ENCODE assay signal across 8 cellular contexts in the genomic region with DNA sequence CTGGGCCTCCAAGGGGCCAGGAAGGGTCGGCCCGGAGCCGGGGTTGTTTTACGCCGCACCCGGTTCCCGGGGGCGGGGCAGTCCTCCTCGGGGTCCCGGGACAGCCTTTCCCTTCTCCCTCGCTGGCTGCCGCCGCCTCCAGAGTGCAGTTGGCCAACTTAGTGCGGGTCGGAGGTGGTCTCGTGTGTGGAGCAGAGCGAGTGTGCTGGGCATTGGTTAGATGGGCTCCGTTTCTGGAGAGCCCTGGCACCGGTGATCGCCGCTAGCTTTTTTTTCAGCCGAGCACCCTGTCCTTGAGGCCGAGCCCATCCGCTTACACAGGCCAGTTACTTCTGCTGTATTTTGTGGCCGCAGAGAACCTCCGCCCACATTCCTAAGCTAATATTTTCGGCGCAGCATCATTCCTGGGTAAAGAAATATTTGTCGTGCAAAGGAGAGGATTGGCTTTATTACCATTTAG. TPM values are rescaled to one million over a fixed set of nuclear protein-coding genes. Genes with fewer than 3 reads are reported as not detected.
DNase-seq lines count a peak whose midpoint lies in the region; ATAC-seq and TF ChIP-seq lines count a peak whose summit lies in the region.

No MANE protein-coding gene starts in this region.

- H4K20me1 ChIP-seq in SU-DHL-6 (ENCODE audit: low read depth, low read length): peaks cover 12% of the 10 kb centered on the region

- TF ChIP-seq CTCF in SU-DHL-6 (IDR thresholded peaks at IDR 0.05; ENCODE audit: insufficient read depth, low read length, poor library complexity, severe bottlenecking) (no peak), uterus (IDR thresholded peaks at IDR 0.05) (no peak)

- no peak overlapping the region for H3K27ac Mint-ChIP-seq in effector memory CD8-positive, alpha-beta T cell

- H3K9me3 ChIP-seq in SU-DHL-6 (ENCODE audit: insufficient read depth, low read length) (no peaks in the 10 kb centered on the region), mononuclear cell (ENCODE audit: low read depth, low read length) (no peaks in the 10 kb centered on the region), uterus (no peaks in the 10 kb centered on the region)

- peaks cover 7% of the 10 kb centered on the region for H3K36me3 Mint-ChIP-seq in effector memory CD8-positive, alpha-beta T cell (ENCODE audit: insufficient read depth)

- H3K4me2 ChIP-seq in SU-DHL-6 (ENCODE audit: low read depth, low read length, poor library complexity, severe bottlenecking): peak overlapping the region; percentile 99

- no peaks in the 10 kb centered on the region; the same call in 1 of the 2 replicates for H3F3A ChIP-seq in SU-DHL-6 (ENCODE audit: insufficient read depth)

- H3K9me3 Mint-ChIP-seq in effector memory CD8-positive, alpha-beta T cell: no peaks in the 10 kb centered on the region

- H3K36me3 ChIP-seq in SU-DHL-6 (ENCODE audit: low read length) (peaks cover 21% of the 10 kb centered on the region; the same call in 1 of the 2 replicates), uterus (no peaks in the 10 kb centered on the region)

- TF ChIP-seq POLR2A in uterus (IDR thresholded peaks at IDR 0.05): no peak

- H2AFZ ChIP-seq in SU-DHL-6 (ENCODE audit: low read depth, low read length, severe bottlenecking): peak overlapping the region; percentile 93

- H3K4me1 ChIP-seq in mononuclear cell (ENCODE audit: insufficient read depth, low read length): peaks cover 17% of the 10 kb centered on the region
- no peaks in the 10 kb centered on the region for H3K4me1 ChIP-seq in uterus

- ATAC-seq in GM19438 (IDR thresholded peaks at IDR 0.05; ENCODE audit: low read depth, unreplicated experiment): peak; percentile 28
- peak; percentile 49 for ATAC-seq in HG03460 (IDR thresholded peaks at IDR 0.05; ENCODE audit: unreplicated experiment)
- ATAC-seq in effector memory CD8-positive, alpha-beta T cell (replicated peaks): peak; percentile 3

- H3K27me3 Mint-ChIP-seq in effector memory CD8-positive, alpha-beta T cell: no peaks in the 10 kb centered on the region

- H3K27me3 ChIP-seq in SU-DHL-6 (ENCODE audit: low read length) (no peaks in the 10 kb centered on the region), mononuclear cell (ENCODE audit: insufficient read depth, low read length) (peaks cover 3% of the 10 kb centered on the region), uterus (no peaks in the 10 kb centered on the region)

- peaks cover 5 to 7% of the 10 kb centered on the region in 2 donors for H3K4me1 Mint-ChIP-seq in effector memory CD8-positive, alpha-beta T cell (ENCODE audit: low read depth in 2 of 2)

- peak overlapping the region; percentile 76 for H3K27ac ChIP-seq in SU-DHL-6 (ENCODE audit: low read depth, low read length)
- H3K27ac ChIP-seq in uterus: peak overlapping the region; percentile 68 to 78

- peak overlapping the region; percentile 93 for H3K4me3 ChIP-seq in SU-DHL-6 (ENCODE audit: insufficient read depth, low read length, poor library complexity, severe bottlenecking)
- H3K4me3 ChIP-seq in mononuclear cell (ENCODE audit: low read length): peak overlapping the region; percentile 75
- peak overlapping the region; percentile 56 to 61 for H3K4me3 ChIP-seq in uterus

- peak overlapping the region; percentile 74 to 88 for H3K4me3 Mint-ChIP-seq in effector memory CD8-positive, alpha-beta T cell

- H3K9me2 ChIP-seq in SU-DHL-6 (replicated peaks; ENCODE audit: insufficient read depth, low read length): no peaks in the 10 kb centered on the region

- H3K79me2 ChIP-seq in SU-DHL-6 (ENCODE audit: insufficient read depth, low read length): peaks cover 42% of the 10 kb centered on the region

- DNase-seq in EH (ENCODE audit: low read depth): peak; percentile 97
- no peak for DNase-seq in effector memory CD8-positive, alpha-beta T cell
- DNase-seq in uterus: peak in 1 of 2 donors; percentile 38
- DNase-seq in stimulated activated CD4-positive, alpha-beta T cell treated with anti-CD3 and anti-CD28 coated beads, Interleukin-4, amount 100 ng/mL, for 1 hour: no peak

- peak overlapping the region; percentile 96 for H3K9ac ChIP-seq in SU-DHL-6 (ENCODE audit: low read length)

- intact Hi-C loops in uterus (cut with DNase I; ENCODE audit: low total_unique reads): no loop called here

RNA-seq across cellular contexts. Expression of a gene that starts 0.6 kb away (rescaled TPM):
- total RNA-seq in mononuclear cell (1.2 TPM), uterus (10 to 100 TPM in 1 of 4 donors, 1 to 10 TPM in 3; 2.6 to 39.3 (median 4.3) TPM)

RNA-seq across cellular contexts. Expression of a gene that starts 37.9 kb away (rescaled TPM):
- total RNA-seq in mononuclear cell (218 TPM), uterus (1,000 to 10,000 TPM in 3 of 4 donors, 10 to 100 TPM in 1; 61.5 to 2,786 (median 1,440) TPM)
